Comparison of ENCODE assay signal across 23 cellular contexts in genomic region chrX:11434607-11435006, GRCh38.
"Had no signal": no experiment of that assay in that cellular context is flagged by ENCODE, and none has a peak within 500 bp of the region (broad histone marks: within the 10 kb centered on the region; RNA-seq: fewer than 3 reads in every experiment).

No MANE protein-coding gene starts in this region.

- FAIRE-seq: keratinocyte had no signal

- H3K9me3 ChIP-seq: left ventricle myocardium inferior, lower lobe of right lung, psoas muscle, right lobe of liver, spleen, testis, tibial nerve had no signal

- ATAC-seq: foreskin keratinocyte; lower lobe of right lung; psoas muscle; right lobe of liver; stimulated activated naive B cell treated with anti-CD40 and anti-IgM and Interleukin-4, amounts not matched to agents 10 μg/mL and 1 μg/mL and 100 μg/mL, for 72 hours; stimulated activated naive CD8-positive, alpha-beta T cell treated with anti-CD3 and anti-CD28 coated beads, Interleukin-15, amount 100 ng/mL, for 72 hours had no signal

- DNase-seq: effector CD8-positive, alpha-beta T cell; foreskin keratinocyte; immature natural killer cell; left ventricle myocardium inferior; lower lobe of right lung; midbrain; naive B cell; occipital lobe; psoas muscle; retina; right lobe of liver; spleen; stimulated activated CD4-positive, alpha-beta T cell treated with anti-CD3 and anti-CD28 coated beads, Interleukin-15, amount 100 ng/mL, for 24 hours; stimulated activated CD4-positive, alpha-beta T cell treated with anti-CD3 and anti-CD28 coated beads, Interleukin-2, amount 100 ng/mL, for 24 hours; stimulated activated CD4-positive, alpha-beta T cell treated with anti-CD3 and anti-CD28 coated beads, Interleukin-4, amount 100 ng/mL, for 4 hours; stimulated activated naive B cell treated with anti-CD40 and anti-IgM and Interleukin-4, amounts not matched to agents 10 μg/mL and 1 μg/mL and 100 μg/mL, for 72 hours; stimulated activated naive CD8-positive, alpha-beta T cell treated with anti-CD3 and anti-CD28 coated beads, Interleukin-15, amount 100 ng/mL, for 72 hours; testis had no signal

- H3K27me3 ChIP-seq: foreskin keratinocyte, right lobe of liver, testis had no signal

- H3K36me3 Mint-ChIP-seq: memory B cell; naive B cell; stimulated activated naive B cell treated with anti-CD40 and anti-IgM and Interleukin-4, amounts not matched to agents 10 μg/mL and 1 μg/mL and 100 μg/mL, for 72 hours had no signal

- H3K9me3 Mint-ChIP-seq: memory B cell; naive B cell; nephron; stimulated activated naive B cell treated with anti-CD40 and anti-IgM and Interleukin-4, amounts not matched to agents 10 μg/mL and 1 μg/mL and 100 μg/mL, for 72 hours; stimulated activated naive CD8-positive, alpha-beta T cell treated with anti-CD3 and anti-CD28 coated beads, Interleukin-15, amount 100 ng/mL, for 72 hours had no signal

- H3K27me3 Mint-ChIP-seq: stimulated activated naive CD8-positive, alpha-beta T cell treated with anti-CD3 and anti-CD28 coated beads, Interleukin-15, amount 100 ng/mL, for 72 hours had no signal

- H3K36me3 ChIP-seq: left ventricle myocardium inferior, lower lobe of right lung, right lobe of liver, spleen, tibial nerve had no signal

- H3K27ac Mint-ChIP-seq: immature natural killer cell; memory B cell; naive B cell; stimulated activated naive B cell treated with anti-CD40 and anti-IgM and Interleukin-4, amounts not matched to agents 10 μg/mL and 1 μg/mL and 100 μg/mL, for 72 hours; stimulated activated naive CD8-positive, alpha-beta T cell treated with anti-CD3 and anti-CD28 coated beads, Interleukin-15, amount 100 ng/mL, for 72 hours had no signal

- H3K4me3 ChIP-seq: coronary artery, left ventricle myocardium inferior, lower lobe of right lung, psoas muscle, right lobe of liver, spleen, testis, tibial nerve had no signal

- H3K4me1 ChIP-seq: foreskin keratinocyte, left ventricle myocardium inferior, lower lobe of right lung, psoas muscle, right lobe of liver, spleen, testis had no signal

- H3K4me1 Mint-ChIP-seq: immature natural killer cell; memory B cell; naive B cell; stimulated activated naive B cell treated with anti-CD40 and anti-IgM and Interleukin-4, amounts not matched to agents 10 μg/mL and 1 μg/mL and 100 μg/mL, for 72 hours; stimulated activated naive CD8-positive, alpha-beta T cell treated with anti-CD3 and anti-CD28 coated beads, Interleukin-15, amount 100 ng/mL, for 72 hours had no signal

- H3K4me3 Mint-ChIP-seq: immature natural killer cell; memory B cell; naive B cell; nephron; stimulated activated naive B cell treated with anti-CD40 and anti-IgM and Interleukin-4, amounts not matched to agents 10 μg/mL and 1 μg/mL and 100 μg/mL, for 72 hours; stimulated activated naive CD8-positive, alpha-beta T cell treated with anti-CD3 and anti-CD28 coated beads, Interleukin-15, amount 100 ng/mL, for 72 hours had no signal

- H3K27ac ChIP-seq: coronary artery, foreskin keratinocyte, left ventricle myocardium inferior, lower lobe of right lung, psoas muscle, right lobe of liver, spleen, testis, tibial nerve had no signal
